ENCODE assay signal across 17 cellular contexts in the genomic region with DNA sequence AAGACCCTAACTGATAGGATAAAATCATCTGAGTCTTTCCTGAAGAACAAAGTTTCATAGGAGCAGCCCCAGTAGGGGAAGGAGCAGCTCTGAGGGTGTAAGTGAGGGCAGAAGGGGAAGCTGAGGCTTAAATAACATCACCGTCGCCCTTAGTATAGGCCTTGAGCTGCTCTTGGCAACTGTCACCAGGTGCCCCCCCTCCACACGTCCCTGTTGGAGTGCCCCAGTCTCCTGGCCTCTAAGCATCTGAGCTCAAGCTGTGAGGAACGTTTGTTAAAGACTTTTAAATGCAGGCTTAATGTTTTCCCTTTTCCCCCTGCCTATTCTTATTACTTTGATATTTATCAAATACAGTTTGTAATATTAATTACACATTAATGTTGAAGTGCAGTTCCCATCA.
"Had no signal": no experiment of that assay in that cellular context is flagged by ENCODE, and none has a peak within 500 bp of the region (broad histone marks: within the 10 kb centered on the region; RNA-seq: fewer than 3 reads in every experiment).

No MANE protein-coding gene starts in this region.

- H3K27ac ChIP-seq: ascending aorta, colonic mucosa, heart left ventricle, spleen had no signal

- ATAC-seq: heart left ventricle had no signal

- H3K9me3 ChIP-seq: ascending aorta, colonic mucosa, heart left ventricle, spleen had no signal

- H3K27me3 ChIP-seq: ascending aorta, colonic mucosa, heart left ventricle, spleen had no signal

- H3K36me3 ChIP-seq: ascending aorta, colonic mucosa, heart left ventricle, spleen had no signal

- H3K9me3 Mint-ChIP-seq: central memory CD8-positive, alpha-beta T cell; memory B cell had no signal

- H3K27me3 Mint-ChIP-seq: central memory CD8-positive, alpha-beta T cell; memory B cell had no signal

- H3K4me3 ChIP-seq: ascending aorta, colonic mucosa, heart left ventricle, spleen had no signal

- H3K4me1 Mint-ChIP-seq: central memory CD8-positive, alpha-beta T cell had no signal

- H3K4me3 Mint-ChIP-seq: central memory CD8-positive, alpha-beta T cell; memory B cell had no signal

- H3K27ac Mint-ChIP-seq: memory B cell had no signal

- H3K4me1 ChIP-seq: ascending aorta, colonic mucosa, heart left ventricle, spleen had no signal

- DNase-seq: activated CD4-positive, alpha-beta T cell treated with anti-CD3 and anti-CD28 coated beads, Interleukin-2, amount 50 U/mL, for 1 hour; activated CD4-positive, CD25-positive, alpha-beta regulatory T cell treated with anti-CD3 and anti-CD28 coated beads, Interleukin-2, amount 50 U/mL, for 72 hours; activated CD8-positive, alpha-beta memory T cell treated with anti-CD3 and anti-CD28 coated beads for 24 hours; activated CD8-positive, alpha-beta memory T cell treated with anti-CD3 and anti-CD28 coated beads, Interleukin-2, amount 50 U/mL, for 48 hours; activated effector memory CD4-positive, alpha-beta T cell treated with Interleukin-2 at 50 U/mL for 16 hours; activated naive CD4-positive, alpha-beta T cell treated with anti-CD3 and anti-CD28 coated beads, Interleukin-2, amount 50 U/mL, for 16 hours; activated T-cell treated with anti-CD3 and anti-CD28 coated beads, Interleukin-2, amount 50 U/mL, for 48 hours; colonic mucosa; erythroblast; heart left ventricle; retina; spleen; stimulated activated CD8-positive, alpha-beta memory T cell treated with anti-CD3 and anti-CD28 coated beads, Interleukin-4, amount 100 ng/mL, for 48 hours; stimulated activated naive CD4-positive, alpha-beta T cell had no signal
